In genomic region chr16:72785886-72786285, GRCh38 we compare ENCODE assay signal across 17 cellular contexts.
DNase-seq lines count a peak whose midpoint lies in the region; ATAC-seq and TF ChIP-seq lines count a peak whose summit lies in the region.
"Had no signal": no experiment of that assay in that cellular context is flagged by ENCODE, and none has a peak within 500 bp of the region (broad histone marks: within the 10 kb centered on the region; RNA-seq: fewer than 3 reads in every experiment).

No MANE protein-coding gene starts in this region.

- TF ChIP-seq EP300 in tibial nerve (IDR thresholded peaks at IDR 0.05), result no peak

- H2AFZ ChIP-seq in hepatocyte, result no peak overlapping the region

- H3K4me3 ChIP-seq in right atrium auricular region (no peak overlapping the region), WI38 (ENCODE audit: low read depth, low read length) (peak overlapping the region; percentile 15; the same call in 1 of the 2 replicates), hepatocyte (no peak overlapping the region), tibial nerve (peak overlapping the region in 1 of 4 donors; percentile 15)
- H3K4me3 ChIP-seq: cardiac muscle cell, K562 had no signal

- H3K27ac ChIP-seq in right atrium auricular region (peak overlapping the region; percentile 10 to 27), hepatocyte (no peak overlapping the region), tibial nerve (peak overlapping the region in 3 of 4 donors; percentile 17 to 86 (median 72))
- H3K27ac ChIP-seq: cardiac muscle cell had no signal

- TF ChIP-seq CTCF in right atrium auricular region (IDR thresholded peaks at IDR 0.05), result no peak
- TF ChIP-seq CTCF in WI38 (IDR thresholded peaks at IDR 0.05; ENCODE audit: low read depth, low read length), result no peak
- TF ChIP-seq CTCF in hepatocyte (IDR thresholded peaks at IDR 0.05; ENCODE audit: poor library complexity), result no peak
- TF ChIP-seq CTCF in tibial nerve (IDR thresholded peaks at IDR 0.05), result no peak

- peaks cover 15% of the 10 kb centered on the region for H3K36me3 ChIP-seq in right atrium auricular region
- no peaks in the 10 kb centered on the region for H3K36me3 ChIP-seq in hepatocyte (replicated peaks; ENCODE audit: insufficient read depth, low read depth)
- peaks cover 0 to 16% (median 0%) of the 10 kb centered on the region in 3 donors for H3K36me3 ChIP-seq in tibial nerve
- H3K36me3 ChIP-seq: cardiac muscle cell had no signal

- no peaks in the 10 kb centered on the region for H3K9me2 ChIP-seq in hepatocyte (replicated peaks; ENCODE audit: insufficient read depth)

- H3K9me3 ChIP-seq in right atrium auricular region (no peaks in the 10 kb centered on the region), hepatocyte (ENCODE audit: low read depth) (no peaks in the 10 kb centered on the region), tibial nerve (no peaks in the 10 kb centered on the region)

- TF ChIP-seq POLR2A in tibial nerve (IDR thresholded peaks at IDR 0.05), result no peak

- no peak for DNase-seq in right atrium auricular region (ENCODE audit: low spot score)
- DNase-seq in left ventricle myocardium superior, result no peak
- no peak for DNase-seq in hepatocyte (ENCODE audit: low spot score)
- DNase-seq in tibial nerve (ENCODE audit: low spot score in 2 of 2), result no peak
- DNase-seq: activated CD4-positive, alpha-beta T cell treated with anti-CD3 and anti-CD28 coated beads, Interleukin-2, amount 50 U/mL, for 48 hours; DND-41; hypothalamus; NCI-H1436 treated with DMSO at 0.1 percent for 48 hours; NCI-H82; T-helper 9 cell; trophoblast cell had no signal

- ATAC-seq in left ventricle myocardium superior (no peak), GM21423 (IDR thresholded peaks at IDR 0.05; ENCODE audit: unreplicated experiment) (no peak), GM19395 (IDR thresholded peaks at IDR 0.05; ENCODE audit: unreplicated experiment) (no peak), HG03045 (IDR thresholded peaks at IDR 0.05; ENCODE audit: unreplicated experiment) (no peak)
- ATAC-seq: K562 had no signal

- 81% methylated on average over 3 of the region's 3 CpGs for WGBS in hepatocyte (ENCODE audit: low lambda C conversion rate, missing lambda C conversion rate)
- WGBS in tibial nerve, 2 donors, result 50 to 69% methylated on average over 3 of the region's 3 CpGs

- intact Hi-C loops in left ventricle myocardium superior (cut with micrococcal nuclease), result no loop called here

- H3K4me1 ChIP-seq in right atrium auricular region (peaks cover 0 to 3% of the 10 kb centered on the region in 2 donors), hepatocyte (ENCODE audit: insufficient read depth) (peaks cover 13% of the 10 kb centered on the region), tibial nerve (peaks cover 0 to 28% (median 19%) of the 10 kb centered on the region in 4 donors)

- no peaks in the 10 kb centered on the region for H4K20me1 ChIP-seq in hepatocyte (ENCODE audit: insufficient read depth, poor library complexity, severe bottlenecking)

- no peaks in the 10 kb centered on the region for H3K27me3 ChIP-seq in right atrium auricular region
- H3K27me3 ChIP-seq in hepatocyte, result no peaks in the 10 kb centered on the region
- H3K27me3 ChIP-seq in tibial nerve, result no peaks in the 10 kb centered on the region
- H3K27me3 ChIP-seq: cardiac muscle cell had no signal

- H3K79me2 ChIP-seq in hepatocyte, result peaks cover 6% of the 10 kb centered on the region

- H3K4me2 ChIP-seq in hepatocyte, result peak overlapping the region; percentile 80
